ENCODE assay signal across 8 cellular contexts in genomic region chr1:11059166-11059989, GRCh38. TPM values are rescaled to one million over a fixed set of nuclear protein-coding genes. Genes with fewer than 3 reads are reported as not detected.
DNase-seq lines count a peak whose midpoint lies in the region; ATAC-seq, FAIRE-seq and TF ChIP-seq lines count a peak whose summit lies in the region.

No MANE protein-coding gene starts in this region.

- H3K4me3 ChIP-seq in GM12875 (ENCODE audit: low read depth, low read length) (peak overlapping the region; percentile 99), H7 (ENCODE audit: insufficient read depth, low read depth, low read length) (peak overlapping the region; percentile 98), bronchial epithelial cell (ENCODE audit: low read depth, low read length) (peak overlapping the region; percentile 98), mucosa of descending colon (peak overlapping the region; percentile 61), vagina (peak overlapping the region; percentile 90 to 95)

- no peak for FAIRE-seq in bronchial epithelial cell (lab: Jason Lieb, UNC)

- no peak for TF ChIP-seq CTCF in GM12875 (IDR thresholded peaks at IDR 0.05; ENCODE audit: borderline replicate concordance, insufficient read depth, low read depth, low read length)
- no peak for TF ChIP-seq CTCF in bronchial epithelial cell (IDR thresholded peaks at IDR 0.05; ENCODE audit: insufficient read depth, low read length, severe bottlenecking)
- TF ChIP-seq CTCF in mucosa of descending colon (IDR thresholded peaks at IDR 0.05), result no peak
- TF ChIP-seq CTCF in vagina (IDR thresholded peaks at IDR 0.05), result no peak

- DNase-seq in H7 (peak; percentile 85), NCI-H2171 treated with DMSO at 0.1 percent for 48 hours (lab: John Stamatoyannopoulos, UW) (peak; percentile 42), bronchial epithelial cell (ENCODE audit: low read depth) (no peak), mucosa of descending colon (peak in 2 of 3 donors; percentile 43 to 69), vagina (ENCODE audit: extremely low spot score in 2 of 2) (no peak)

- no peaks in the 10 kb centered on the region for H3K27me3 ChIP-seq in H7 (ENCODE audit: control insufficient read depth, insufficient read depth, low read length)
- no peaks in the 10 kb centered on the region for H3K27me3 ChIP-seq in bronchial epithelial cell (ENCODE audit: control insufficient read depth, insufficient read depth, low read length)
- H3K27me3 ChIP-seq in vagina, result no peaks in the 10 kb centered on the region

- peaks cover 17% of the 10 kb centered on the region for H3K36me3 ChIP-seq in H7 (replicated peaks; ENCODE audit: control insufficient read depth, insufficient read depth, low read length)
- H3K36me3 ChIP-seq in bronchial epithelial cell (ENCODE audit: control insufficient read depth, insufficient read depth, low read length), result peaks cover 17% of the 10 kb centered on the region
- H3K36me3 ChIP-seq in mucosa of descending colon (ENCODE audit: low read depth), result no peaks in the 10 kb centered on the region
- H3K36me3 ChIP-seq in vagina, result peaks cover 0 to 18% of the 10 kb centered on the region in 2 donors

- intact Hi-C loops in mucosa of descending colon (cut with DNase I, micrococcal nuclease) (no loop called here), vagina (cut with DNase I) (no loop called here)

- TF ChIP-seq POLR2A in vagina (IDR thresholded peaks at IDR 0.05), result no peak

- H3K9me3 ChIP-seq in mucosa of descending colon (no peaks in the 10 kb centered on the region), vagina (no peaks in the 10 kb centered on the region)

- ATAC-seq in mucosa of descending colon (peak; percentile 8), HG03457 (IDR thresholded peaks at IDR 0.05; ENCODE audit: unreplicated experiment) (no peak), GM21381 (IDR thresholded peaks at IDR 0.05; ENCODE audit: unreplicated experiment) (no peak)

- H3K27ac ChIP-seq in vagina, result peak overlapping the region; percentile 58

- H3K4me1 ChIP-seq in mucosa of descending colon (ENCODE audit: low read depth) (peaks cover 14% of the 10 kb centered on the region), vagina (peaks cover 26% of the 10 kb centered on the region)

RNA-seq across cellular contexts. Expression of gene SRM, which starts 0.4 kb away (rescaled TPM):
- 110 and 111 TPM in 2 replicates for total RNA-seq in H7 (2014; rRNA removed; shearing (Covaris generic))
- total RNA-seq in bronchial epithelial cell (7.4 and 10.8 TPM in 2 replicates), mucosa of descending colon (10 to 100 TPM; 14.0 to 46.3 (median 34.3) TPM), vagina (68.0 TPM)

RNA-seq across cellular contexts. Expression of gene MASP2, which starts 12.3 kb away (rescaled TPM):
- 0.17 and 0.63 TPM in 2 replicates for total RNA-seq in H7 (2014; rRNA removed; shearing (Covaris generic))
- total RNA-seq in bronchial epithelial cell, result not detected in 2 replicates
- not detected for total RNA-seq in mucosa of descending colon
- total RNA-seq in vagina, result not detected

RNA-seq across cellular contexts. Expression of gene EXOSC10, which starts 40.3 kb away (rescaled TPM):
- 124 and 141 TPM in 2 replicates for total RNA-seq in H7 (2014; rRNA removed; shearing (Covaris generic))
- total RNA-seq in bronchial epithelial cell, result 37.4 and 45.1 TPM in 2 replicates
- total RNA-seq in mucosa of descending colon, result 10 to 100 TPM; 47.1 to 52.9 (median 50.7) TPM
- 62.6 TPM for total RNA-seq in vagina

RNA-seq across cellular contexts. Expression of gene TARDBP, which starts 46.9 kb away (rescaled TPM):
- total RNA-seq in H7 (2014; rRNA removed; shearing (Covaris generic)), result 91.4 and 96.7 TPM in 2 replicates
- total RNA-seq in bronchial epithelial cell (79.0 and 99.9 TPM in 2 replicates), mucosa of descending colon (100 to 1,000 TPM; 123 to 155 (median 147) TPM), vagina (213 TPM)

Comparison
In these comparisons a context has a peak if more than half of its experiments do, and no peak if none do; other contexts are left out.
1. DNase-seq: peak in H7 (single experiment), NCI-H2171 treated with DMSO at 0.1 percent for 48 hours (single experiment) and mucosa of descending colon (2 of 3); none in bronchial epithelial cell (single experiment) and vagina (0 of 2).
2. Peak in every context shown above with its lines, with median percentiles within 50 percentile points of each other: H3K4me3 ChIP-seq.